Comparison of ENCODE assay signal across 1 cellular context in the genomic region with DNA sequence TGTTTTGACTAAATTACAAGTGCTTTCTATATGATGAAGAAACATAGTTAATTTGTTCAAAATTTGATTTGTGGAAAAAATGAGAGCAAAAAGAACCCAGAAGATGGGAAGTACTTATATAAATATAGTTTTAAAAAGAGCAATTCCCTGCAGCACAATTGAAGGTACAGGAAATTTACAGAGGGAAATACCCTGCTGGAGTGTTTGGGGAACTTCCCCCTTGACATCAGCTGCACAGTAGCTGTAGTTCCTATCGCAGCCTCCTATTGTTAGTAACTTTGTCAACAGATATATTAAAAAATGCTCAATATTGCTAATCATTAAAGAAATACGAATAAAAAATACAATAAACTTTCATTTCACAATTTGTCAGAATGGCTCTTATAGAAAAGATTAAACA.
TF ChIP-seq lines count a peak whose summit lies in the region.

No MANE protein-coding gene starts in this region.

TF ChIP-seq in GM23338, 12 proteins besides CTCF, POLR2A, EP300 and RAD21 (continued from another document):
- TF ChIP-seq, protein P1, sequence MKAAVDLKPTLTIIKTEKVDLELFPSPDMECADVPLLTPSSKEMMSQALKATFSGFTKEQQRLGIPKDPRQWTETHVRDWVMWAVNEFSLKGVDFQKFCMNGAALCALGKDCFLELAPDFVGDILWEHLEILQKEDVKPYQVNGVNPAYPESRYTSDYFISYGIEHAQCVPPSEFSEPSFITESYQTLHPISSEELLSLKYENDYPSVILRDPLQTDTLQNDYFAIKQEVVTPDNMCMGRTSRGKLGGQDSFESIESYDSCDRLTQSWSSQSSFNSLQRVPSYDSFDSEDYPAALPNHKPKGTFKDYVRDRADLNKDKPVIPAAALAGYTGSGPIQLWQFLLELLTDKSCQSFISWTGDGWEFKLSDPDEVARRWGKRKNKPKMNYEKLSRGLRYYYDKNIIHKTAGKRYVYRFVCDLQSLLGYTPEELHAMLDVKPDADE (IDR thresholded peaks at IDR 0.05): no peak
- no peak for TF ChIP-seq STAT1 (IDR thresholded peaks at IDR 0.05; ENCODE audit: unreplicated experiment)
- no peak for TF ChIP-seq EZH2phosphoT487 (IDR thresholded peaks at IDR 0.05; ENCODE audit: unreplicated experiment)
- TF ChIP-seq NANOG (IDR thresholded peaks at IDR 0.05; ENCODE audit: borderline replicate concordance): no peak
- TF ChIP-seq, protein P2, sequence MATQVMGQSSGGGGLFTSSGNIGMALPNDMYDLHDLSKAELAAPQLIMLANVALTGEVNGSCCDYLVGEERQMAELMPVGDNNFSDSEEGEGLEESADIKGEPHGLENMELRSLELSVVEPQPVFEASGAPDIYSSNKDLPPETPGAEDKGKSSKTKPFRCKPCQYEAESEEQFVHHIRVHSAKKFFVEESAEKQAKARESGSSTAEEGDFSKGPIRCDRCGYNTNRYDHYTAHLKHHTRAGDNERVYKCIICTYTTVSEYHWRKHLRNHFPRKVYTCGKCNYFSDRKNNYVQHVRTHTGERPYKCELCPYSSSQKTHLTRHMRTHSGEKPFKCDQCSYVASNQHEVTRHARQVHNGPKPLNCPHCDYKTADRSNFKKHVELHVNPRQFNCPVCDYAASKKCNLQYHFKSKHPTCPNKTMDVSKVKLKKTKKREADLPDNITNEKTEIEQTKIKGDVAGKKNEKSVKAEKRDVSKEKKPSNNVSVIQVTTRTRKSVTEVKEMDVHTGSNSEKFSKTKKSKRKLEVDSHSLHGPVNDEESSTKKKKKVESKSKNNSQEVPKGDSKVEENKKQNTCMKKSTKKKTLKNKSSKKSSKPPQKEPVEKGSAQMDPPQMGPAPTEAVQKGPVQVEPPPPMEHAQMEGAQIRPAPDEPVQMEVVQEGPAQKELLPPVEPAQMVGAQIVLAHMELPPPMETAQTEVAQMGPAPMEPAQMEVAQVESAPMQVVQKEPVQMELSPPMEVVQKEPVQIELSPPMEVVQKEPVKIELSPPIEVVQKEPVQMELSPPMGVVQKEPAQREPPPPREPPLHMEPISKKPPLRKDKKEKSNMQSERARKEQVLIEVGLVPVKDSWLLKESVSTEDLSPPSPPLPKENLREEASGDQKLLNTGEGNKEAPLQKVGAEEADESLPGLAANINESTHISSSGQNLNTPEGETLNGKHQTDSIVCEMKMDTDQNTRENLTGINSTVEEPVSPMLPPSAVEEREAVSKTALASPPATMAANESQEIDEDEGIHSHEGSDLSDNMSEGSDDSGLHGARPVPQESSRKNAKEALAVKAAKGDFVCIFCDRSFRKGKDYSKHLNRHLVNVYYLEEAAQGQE (IDR thresholded peaks at IDR 0.05; ENCODE audit: unreplicated experiment): no peak
- no peak for TF ChIP-seq CREB1 (CRISPR knock-in tag; IDR thresholded peaks at IDR 0.05; ENCODE audit: low read depth)
